Comparison of ENCODE assay signal across 1 cellular context in genomic region chrX:38868941-38869378, GRCh38.
TF ChIP-seq lines count a peak whose summit lies in the region.

No MANE protein-coding gene starts in this region.

TF ChIP-seq in WTC11, 78 proteins besides CTCF, POLR2A, EP300 and RAD21 (continued from another document):
- no peak for TF ChIP-seq PRDM15 (CRISPR knock-in tag; IDR thresholded peaks at IDR 0.05)
TF ChIP-seq in WTC11: peak in this region for 0.
